Comparison of ENCODE assay signal across 1 cellular context in the genomic region with DNA sequence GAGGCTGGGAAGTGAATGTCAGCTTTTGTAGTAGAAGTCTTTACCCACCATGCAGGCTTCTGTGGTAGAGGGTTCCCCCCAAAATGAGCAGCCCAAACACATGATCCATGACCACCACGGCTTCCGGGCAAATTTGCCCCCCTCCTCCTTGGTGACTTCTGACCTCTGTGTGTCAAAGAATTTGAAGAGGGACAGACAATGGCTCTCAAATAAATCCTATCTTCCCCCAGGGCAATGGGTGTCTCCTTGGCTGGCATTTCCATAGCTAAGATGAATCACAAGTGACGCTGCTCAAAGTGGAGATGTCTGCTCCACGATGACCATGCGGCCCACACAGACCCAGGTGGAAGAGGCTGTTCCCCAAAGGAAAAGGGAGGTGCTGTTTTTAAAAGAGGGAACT.
TF ChIP-seq lines count a peak whose summit lies in the region.

No MANE protein-coding gene starts in this region.

TF ChIP-seq in GM23338, 12 proteins besides CTCF, POLR2A, EP300 and RAD21 (continued from another document):
- TF ChIP-seq, protein P1, sequence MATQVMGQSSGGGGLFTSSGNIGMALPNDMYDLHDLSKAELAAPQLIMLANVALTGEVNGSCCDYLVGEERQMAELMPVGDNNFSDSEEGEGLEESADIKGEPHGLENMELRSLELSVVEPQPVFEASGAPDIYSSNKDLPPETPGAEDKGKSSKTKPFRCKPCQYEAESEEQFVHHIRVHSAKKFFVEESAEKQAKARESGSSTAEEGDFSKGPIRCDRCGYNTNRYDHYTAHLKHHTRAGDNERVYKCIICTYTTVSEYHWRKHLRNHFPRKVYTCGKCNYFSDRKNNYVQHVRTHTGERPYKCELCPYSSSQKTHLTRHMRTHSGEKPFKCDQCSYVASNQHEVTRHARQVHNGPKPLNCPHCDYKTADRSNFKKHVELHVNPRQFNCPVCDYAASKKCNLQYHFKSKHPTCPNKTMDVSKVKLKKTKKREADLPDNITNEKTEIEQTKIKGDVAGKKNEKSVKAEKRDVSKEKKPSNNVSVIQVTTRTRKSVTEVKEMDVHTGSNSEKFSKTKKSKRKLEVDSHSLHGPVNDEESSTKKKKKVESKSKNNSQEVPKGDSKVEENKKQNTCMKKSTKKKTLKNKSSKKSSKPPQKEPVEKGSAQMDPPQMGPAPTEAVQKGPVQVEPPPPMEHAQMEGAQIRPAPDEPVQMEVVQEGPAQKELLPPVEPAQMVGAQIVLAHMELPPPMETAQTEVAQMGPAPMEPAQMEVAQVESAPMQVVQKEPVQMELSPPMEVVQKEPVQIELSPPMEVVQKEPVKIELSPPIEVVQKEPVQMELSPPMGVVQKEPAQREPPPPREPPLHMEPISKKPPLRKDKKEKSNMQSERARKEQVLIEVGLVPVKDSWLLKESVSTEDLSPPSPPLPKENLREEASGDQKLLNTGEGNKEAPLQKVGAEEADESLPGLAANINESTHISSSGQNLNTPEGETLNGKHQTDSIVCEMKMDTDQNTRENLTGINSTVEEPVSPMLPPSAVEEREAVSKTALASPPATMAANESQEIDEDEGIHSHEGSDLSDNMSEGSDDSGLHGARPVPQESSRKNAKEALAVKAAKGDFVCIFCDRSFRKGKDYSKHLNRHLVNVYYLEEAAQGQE (IDR thresholded peaks at IDR 0.05; ENCODE audit: unreplicated experiment): no peak
- TF ChIP-seq CREB1 (CRISPR knock-in tag; IDR thresholded peaks at IDR 0.05; ENCODE audit: low read depth) (no peak), ZNF331 (CRISPR knock-in tag; IDR thresholded peaks at IDR 0.05; ENCODE audit: low read depth) (no peak), POLR2AphosphoS5 (IDR thresholded peaks at IDR 0.05; ENCODE audit: low read depth) (no peak), EZH2 (IDR thresholded peaks at IDR 0.05; ENCODE audit: low read depth, unreplicated experiment) (no peak)
- TF ChIP-seq, protein P2, sequence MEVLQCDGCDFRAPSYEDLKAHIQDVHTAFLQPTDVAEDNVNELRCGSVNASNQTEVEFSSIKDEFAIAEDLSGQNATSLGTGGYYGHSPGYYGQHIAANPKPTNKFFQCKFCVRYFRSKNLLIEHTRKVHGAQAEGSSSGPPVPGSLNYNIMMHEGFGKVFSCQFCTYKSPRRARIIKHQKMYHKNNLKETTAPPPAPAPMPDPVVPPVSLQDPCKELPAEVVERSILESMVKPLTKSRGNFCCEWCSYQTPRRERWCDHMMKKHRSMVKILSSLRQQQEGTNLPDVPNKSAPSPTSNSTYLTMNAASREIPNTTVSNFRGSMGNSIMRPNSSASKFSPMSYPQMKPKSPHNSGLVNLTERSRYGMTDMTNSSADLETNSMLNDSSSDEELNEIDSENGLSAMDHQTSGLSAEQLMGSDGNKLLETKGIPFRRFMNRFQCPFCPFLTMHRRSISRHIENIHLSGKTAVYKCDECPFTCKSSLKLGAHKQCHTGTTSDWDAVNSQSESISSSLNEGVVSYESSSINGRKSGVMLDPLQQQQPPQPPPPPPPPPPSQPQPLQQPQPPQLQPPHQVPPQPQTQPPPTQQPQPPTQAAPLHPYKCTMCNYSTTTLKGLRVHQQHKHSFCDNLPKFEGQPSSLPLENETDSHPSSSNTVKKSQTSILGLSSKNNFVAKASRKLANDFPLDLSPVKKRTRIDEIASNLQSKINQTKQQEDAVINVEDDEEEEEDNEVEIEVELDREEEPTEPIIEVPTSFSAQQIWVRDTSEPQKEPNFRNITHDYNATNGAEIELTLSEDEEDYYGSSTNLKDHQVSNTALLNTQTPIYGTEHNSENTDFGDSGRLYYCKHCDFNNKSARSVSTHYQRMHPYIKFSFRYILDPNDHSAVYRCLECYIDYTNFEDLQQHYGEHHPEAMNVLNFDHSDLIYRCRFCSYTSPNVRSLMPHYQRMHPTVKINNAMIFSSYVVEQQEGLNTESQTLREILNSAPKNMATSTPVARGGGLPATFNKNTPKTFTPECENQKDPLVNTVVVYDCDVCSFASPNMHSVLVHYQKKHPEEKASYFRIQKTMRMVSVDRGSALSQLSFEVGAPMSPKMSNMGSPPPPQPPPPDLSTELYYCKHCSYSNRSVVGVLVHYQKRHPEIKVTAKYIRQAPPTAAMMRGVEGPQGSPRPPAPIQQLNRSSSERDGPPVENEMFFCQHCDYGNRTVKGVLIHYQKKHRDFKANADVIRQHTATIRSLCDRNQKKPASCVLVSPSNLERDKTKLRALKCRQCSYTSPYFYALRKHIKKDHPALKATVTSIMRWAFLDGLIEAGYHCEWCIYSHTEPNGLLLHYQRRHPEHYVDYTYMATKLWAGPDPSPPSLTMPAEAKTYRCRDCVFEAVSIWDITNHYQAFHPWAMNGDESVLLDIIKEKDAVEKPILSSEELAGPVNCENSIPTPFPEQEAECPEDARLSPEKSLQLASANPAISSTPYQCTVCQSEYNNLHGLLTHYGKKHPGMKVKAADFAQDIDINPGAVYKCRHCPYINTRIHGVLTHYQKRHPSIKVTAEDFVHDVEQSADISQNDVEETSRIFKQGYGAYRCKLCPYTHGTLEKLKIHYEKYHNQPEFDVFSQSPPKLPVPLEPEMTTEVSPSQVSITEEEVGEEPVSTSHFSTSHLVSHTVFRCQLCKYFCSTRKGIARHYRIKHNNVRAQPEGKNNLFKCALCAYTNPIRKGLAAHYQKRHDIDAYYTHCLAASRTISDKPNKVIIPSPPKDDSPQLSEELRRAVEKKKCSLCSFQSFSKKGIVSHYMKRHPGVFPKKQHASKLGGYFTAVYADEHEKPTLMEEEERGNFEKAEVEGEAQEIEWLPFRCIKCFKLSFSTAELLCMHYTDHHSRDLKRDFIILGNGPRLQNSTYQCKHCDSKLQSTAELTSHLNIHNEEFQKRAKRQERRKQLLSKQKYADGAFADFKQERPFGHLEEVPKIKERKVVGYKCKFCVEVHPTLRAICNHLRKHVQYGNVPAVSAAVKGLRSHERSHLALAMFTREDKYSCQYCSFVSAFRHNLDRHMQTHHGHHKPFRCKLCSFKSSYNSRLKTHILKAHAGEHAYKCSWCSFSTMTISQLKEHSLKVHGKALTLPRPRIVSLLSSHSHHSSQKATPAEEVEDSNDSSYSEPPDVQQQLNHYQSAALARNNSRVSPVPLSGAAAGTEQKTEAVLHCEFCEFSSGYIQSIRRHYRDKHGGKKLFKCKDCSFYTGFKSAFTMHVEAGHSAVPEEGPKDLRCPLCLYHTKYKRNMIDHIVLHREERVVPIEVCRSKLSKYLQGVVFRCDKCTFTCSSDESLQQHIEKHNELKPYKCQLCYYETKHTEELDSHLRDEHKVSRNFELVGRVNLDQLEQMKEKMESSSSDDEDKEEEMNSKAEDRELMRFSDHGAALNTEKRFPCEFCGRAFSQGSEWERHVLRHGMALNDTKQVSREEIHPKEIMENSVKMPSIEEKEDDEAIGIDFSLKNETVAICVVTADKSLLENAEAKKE (CRISPR knock-in tag; IDR thresholded peaks at IDR 0.05): no peak
